ENCODE assay signal across 26 cellular contexts in the genomic region with DNA sequence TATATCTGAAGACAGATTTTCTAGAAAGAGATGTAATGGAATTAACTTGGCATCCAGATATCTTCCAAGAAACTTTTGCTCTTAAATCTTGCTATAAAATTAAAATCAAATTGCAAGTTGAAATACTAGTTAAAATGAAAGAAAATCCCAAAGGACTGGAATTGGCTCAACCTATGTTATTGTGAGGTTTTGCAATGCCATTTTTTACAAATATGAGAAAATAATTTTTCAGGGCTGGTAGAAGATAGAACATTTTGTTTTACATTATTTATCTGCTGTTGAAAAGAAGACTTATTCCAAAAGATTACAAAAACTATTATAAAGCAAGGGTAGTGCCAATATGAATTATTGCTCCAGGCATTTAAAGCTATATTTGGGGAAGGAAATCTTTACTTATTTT.
"Had no signal": no experiment of that assay in that cellular context is flagged by ENCODE, and none has a peak within 500 bp of the region (broad histone marks: within the 10 kb centered on the region; RNA-seq: fewer than 3 reads in every experiment).

No MANE protein-coding gene starts in this region.

- ATAC-seq: esophagus mucosa; left lung; mucosa of descending colon; natural killer cell treated with Interleukin-12 subunit alpha and Interleukin-12 subunit beta and Interleukin-15 and Interleukin-18, amount 100 ng/mL, for 72 hours; stimulated activated effector memory CD8-positive, alpha-beta T cell treated with anti-CD3 and anti-CD28 coated beads, Interleukin-12 subunit alpha, Interleukin-12 subunit beta, amount 100 ng/mL, for 72 hours; T-helper 17 cell; upper lobe of right lung had no signal

- H3K4me3 ChIP-seq: left lung, mucosa of descending colon, skin epidermis, thyroid gland, upper lobe of right lung had no signal

- H3K27ac ChIP-seq: left lung, skin epidermis, thyroid gland, upper lobe of right lung had no signal

- DNase-seq: activated CD4-positive, alpha-beta memory T cell treated with anti-CD3 and anti-CD28 coated beads for 36 hours; activated CD4-positive, alpha-beta T cell treated with anti-CD3 and anti-CD28 coated beads, Interleukin-2, amount 10 ng/mL, durations not matched to agents 24 days and 14 days; activated CD4-positive, CD25-positive, alpha-beta regulatory T cell treated with anti-CD3 and anti-CD28 coated beads, Interleukin-2, amount 50 U/mL, for 72 hours; activated CD8-positive, alpha-beta memory T cell treated with anti-CD3 and anti-CD28 coated beads, Interleukin-2, amount 50 U/mL, for 4 hours; activated gamma-delta T cell treated with Interleukin-2 at 50 U/mL for 16 hours; activated naive CD4-positive, alpha-beta T cell treated with anti-CD3 and anti-CD28 coated beads, Interleukin-2, amount 50 U/mL, for 16 hours; activated T-cell treated with anti-CD3 and anti-CD28 coated beads, Interleukin-2, amount 50 U/mL, for 1 hour; amygdala; central memory CD4-positive, alpha-beta T cell; endodermal cell; kidney glomerular epithelial cell; left lung; mucosa of descending colon; right cardiac atrium; stimulated activated CD4-positive, alpha-beta T cell treated with anti-CD3 and anti-CD28 coated beads, Interleukin-12 subunit alpha, Interleukin-12 subunit beta, amount 100 ng/mL, for 4 hours; stimulated activated CD4-positive, alpha-beta T cell treated with anti-CD3 and anti-CD28 coated beads, Interleukin-4, amount 100 ng/mL, for 24 hours; substantia nigra; SW 1271; T-helper 17 cell; T1000; thyroid gland; upper lobe of right lung had no signal

- H3K36me3 ChIP-seq: left lung, thyroid gland, upper lobe of right lung had no signal

- H3K9me3 ChIP-seq: left lung, mucosa of descending colon, thyroid gland, upper lobe of right lung had no signal

- H3K27me3 ChIP-seq: left lung, thyroid gland, upper lobe of right lung had no signal

- H3K4me1 ChIP-seq: left lung, thyroid gland, upper lobe of right lung had no signal
